ENCODE assay signal across 8 cellular contexts in the genomic region with DNA sequence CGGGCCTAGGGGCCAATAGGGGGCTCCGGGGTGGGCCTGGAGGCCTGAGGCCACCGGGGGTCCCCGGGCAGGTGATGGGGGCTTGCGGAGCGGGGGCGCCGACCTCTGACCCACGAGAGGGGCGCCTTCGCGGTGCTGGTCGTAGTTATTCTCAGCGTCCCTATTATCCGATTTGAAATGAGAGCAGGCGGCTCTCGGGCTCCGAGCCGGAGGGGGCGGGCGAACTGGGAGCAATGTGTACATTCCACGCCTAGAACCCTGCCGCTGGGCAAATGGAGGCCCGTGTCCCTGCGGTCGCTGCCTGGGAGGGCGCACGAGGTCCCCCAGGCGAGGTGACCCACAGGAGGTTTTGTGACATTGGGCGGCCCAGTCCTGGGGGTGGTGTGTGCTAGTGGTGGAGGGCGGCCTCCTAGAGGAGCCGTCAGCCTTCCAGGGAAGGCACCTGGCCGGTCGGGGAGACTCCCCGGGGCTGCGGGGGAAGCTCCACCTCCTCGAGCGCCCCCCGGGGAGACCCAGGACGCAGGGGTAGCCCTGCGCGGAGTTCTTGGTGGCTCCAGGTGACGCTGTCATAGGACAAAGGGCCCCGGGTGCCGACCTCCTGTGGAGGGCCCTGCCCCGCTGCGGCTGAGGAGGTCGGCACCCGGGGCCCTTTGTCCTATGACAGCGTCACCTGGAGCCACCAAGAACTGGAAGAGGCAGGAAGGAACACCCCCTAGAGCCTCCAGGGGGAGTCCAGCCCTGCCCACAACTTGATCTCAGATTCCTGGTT.
DNase-seq lines count a peak whose midpoint lies in the region; ATAC-seq, FAIRE-seq and TF ChIP-seq lines count a peak whose summit lies in the region.

No MANE protein-coding gene starts in this region.

- FAIRE-seq in A549 (lab: Jason Lieb, UNC): no peak
- FAIRE-seq in GM18507 (lab: Jason Lieb, UNC): peak; percentile 54

- no peaks in the 10 kb centered on the region for H3K27me3 ChIP-seq in mammary epithelial cell (ENCODE audit: insufficient read depth, low read length)
- no peaks in the 10 kb centered on the region for H3K27me3 ChIP-seq in kidney epithelial cell (ENCODE audit: control insufficient read depth, insufficient read depth, low read length)

- dilution Hi-C loops in mammary epithelial cell (cut with HindIII; ENCODE audit: low sequenced_read_pairs): no loop called here

- H3K4me1 ChIP-seq in A549 (peaks cover 6% of the 10 kb centered on the region; the same call in 2 of the 3 replicates), mammary epithelial cell (ENCODE audit: insufficient read depth, low read length) (peaks cover 20% of the 10 kb centered on the region)

- TF ChIP-seq CTCF in A549 (IDR thresholded peaks at IDR 0.05): no peak
- TF ChIP-seq CTCF in mammary epithelial cell (conservative IDR thresholded peaks at IDR 0.05 in 1 of 2, IDR thresholded peaks at IDR 0.05 in 1 of 2; ENCODE audit: extremely low read depth in 1 of 2, insufficient read depth in 1 of 2, low read depth in 1 of 2, low read length in 2 of 2): no peak
- no peak for TF ChIP-seq CTCF in kidney epithelial cell (IDR thresholded peaks at IDR 0.05; ENCODE audit: insufficient read depth, low read length, poor library complexity, severe bottlenecking)

- intact Hi-C loops in mammary epithelial cell (cut with micrococcal nuclease): no loop called here

- H3K79me2 ChIP-seq in mammary epithelial cell (ENCODE audit: insufficient read depth, low read length): peaks cover 12% of the 10 kb centered on the region

- POLR2A ChIA-PET in A549 (lab: Yijun Ruan, JAX): no interaction called here

- BruUV-seq in mammary epithelial cell (replicated peaks; lab: Mats Ljungman, UMichigan): no TSS peak

- in situ Hi-C loops in mammary epithelial cell (cut with MboI; ENCODE audit: low sequenced_read_pairs in 2 of 2): no loop called here

- peak overlapping the region; percentile 96 to 99 for H3K27ac ChIP-seq in A549
- peak overlapping the region; percentile 70 for H3K27ac ChIP-seq in mammary epithelial cell (ENCODE audit: insufficient read depth, low read depth, low read length)

- WGBS in A549 (ENCODE audit: missing lambda C conversion rate): 20% methylated on average over 8 of the region's 50 CpGs
- 4% methylated on average over 15 of the region's 50 CpGs for WGBS in mammary epithelial cell (ENCODE audit: low coverage, missing lambda C conversion rate)

- peak overlapping the region; percentile 31 for H3K9ac ChIP-seq in mammary epithelial cell (ENCODE audit: insufficient read depth, low read length)

- H3K36me3 ChIP-seq in mammary epithelial cell (ENCODE audit: insufficient read depth, low read length): peaks cover 5% of the 10 kb centered on the region
- H3K36me3 ChIP-seq in kidney epithelial cell (ENCODE audit: control insufficient read depth, insufficient read depth, low read length): no peaks in the 10 kb centered on the region

- no peak; the same call in 1 of the 2 replicates for TF ChIP-seq POLR2A in A549 (IDR thresholded peaks at IDR 0.05; ENCODE audit: low read length)

- peak overlapping the region; percentile 96 for H3K4me2 ChIP-seq in A549
- H3K4me2 ChIP-seq in mammary epithelial cell (ENCODE audit: insufficient read depth, low read depth, low read length): peak overlapping the region; percentile 95

- TF ChIP-seq EP300 in A549 (IDR thresholded peaks at IDR 0.05): no peak

- H2AFZ ChIP-seq in mammary epithelial cell (ENCODE audit: low read depth, low read length): peak overlapping the region; percentile 52

- CTCF ChIA-PET in A549 (lab: Yijun Ruan, JAX): no interaction called here
- CTCF ChIA-PET in mammary epithelial cell (lab: Charles Lee; ENCODE audit: low non-redundant PET): no interaction called here

- H3K4me3 ChIP-seq in A549 (peak overlapping the region; percentile 75), mammary epithelial cell (replicated peaks in 1 of 3; ENCODE audit: insufficient read depth in 1 of 3, low read depth in 2 of 3, low read length in 3 of 3) (peak overlapping the region; percentile 58 to 77 (median 62)), kidney epithelial cell (ENCODE audit: low read depth, low read length) (peak overlapping the region; percentile 80)

- no peaks in the 10 kb centered on the region for H4K20me1 ChIP-seq in mammary epithelial cell (ENCODE audit: insufficient read depth, low read length)

- ATAC-seq in A549: peak; percentile 16 to 49

- no peaks in the 10 kb centered on the region for H3K9me3 ChIP-seq in A549
- no peaks in the 10 kb centered on the region for H3K9me3 ChIP-seq in mammary epithelial cell (replicated peaks; ENCODE audit: insufficient read depth, low read length)

- peak; percentile 8 to 42 for DNase-seq in A549 (ENCODE audit: low read depth in 1 of 2, low spot score in 1 of 2)
- DNase-seq in GM18507 (ENCODE audit: extremely low spot score, insufficient read length, low read depth): no peak
- peak; percentile 37 for DNase-seq in LoVo (ENCODE audit: low spot score)
- DNase-seq in T-helper 22 cell (ENCODE audit: low read depth): peak; percentile 11
- peak; percentile 23 for DNase-seq in mammary epithelial cell
- DNase-seq in kidney epithelial cell (ENCODE audit: low read depth): no peak
- peak; percentile 31 for DNase-seq in stimulated activated CD4-positive, alpha-beta T cell treated with anti-CD3 and anti-CD28 coated beads, Interleukin-1b, Interleukin-23, amount 100 ng/mL, for 48 hours
- no peak for DNase-seq in DMS53 treated with DMSO at 0.1 percent for 48 hours (lab: John Stamatoyannopoulos, UW; ENCODE audit: unreplicated experiment)

- no peak for TF ChIP-seq RAD21 in A549 (conservative IDR thresholded peaks at IDR 0.05 in 1 of 2, IDR thresholded peaks at IDR 0.05 in 1 of 2)

TF ChIP-seq in A549, 52 proteins besides CTCF, POLR2A, EP300 and RAD21:
- no peak for TF ChIP-seq ESRRA (IDR thresholded peaks at IDR 0.05; ENCODE audit: borderline replicate concordance, low read length)
- TF ChIP-seq, protein P1, sequence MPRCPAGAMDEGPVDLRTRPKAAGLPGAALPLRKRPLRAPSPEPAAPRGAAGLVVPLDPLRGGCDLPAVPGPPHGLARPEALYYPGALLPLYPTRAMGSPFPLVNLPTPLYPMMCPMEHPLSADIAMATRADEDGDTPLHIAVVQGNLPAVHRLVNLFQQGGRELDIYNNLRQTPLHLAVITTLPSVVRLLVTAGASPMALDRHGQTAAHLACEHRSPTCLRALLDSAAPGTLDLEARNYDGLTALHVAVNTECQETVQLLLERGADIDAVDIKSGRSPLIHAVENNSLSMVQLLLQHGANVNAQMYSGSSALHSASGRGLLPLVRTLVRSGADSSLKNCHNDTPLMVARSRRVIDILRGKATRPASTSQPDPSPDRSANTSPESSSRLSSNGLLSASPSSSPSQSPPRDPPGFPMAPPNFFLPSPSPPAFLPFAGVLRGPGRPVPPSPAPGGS (IDR thresholded peaks at IDR 0.05): 0 out of 3 replicates have a peak, but pooled peaks have one; percentile 9
- TF ChIP-seq JUN (IDR thresholded peaks at IDR 0.05): peak; percentile 50 to 67; a peak in 3 of 5 replicates

Comparison
In these comparisons a context has a peak if more than half of its experiments do, and no peak if none do; other contexts are left out.
1. DNase-seq: peak in A549 (2 of 2), LoVo (single experiment), T-helper 22 cell (single experiment), mammary epithelial cell (single experiment) and stimulated activated CD4-positive, alpha-beta T cell treated with anti-CD3 and anti-CD28 coated beads, Interleukin-1b, Interleukin-23, amount 100 ng/mL, for 48 hours (single experiment); none in GM18507 (single experiment), kidney epithelial cell (single experiment) and DMS53 treated with DMSO at 0.1 percent for 48 hours (single experiment).
2. Peak in every context shown above with its lines, with median percentiles within 50 percentile points of each other: H3K4me3 ChIP-seq.